In the genomic region with DNA sequence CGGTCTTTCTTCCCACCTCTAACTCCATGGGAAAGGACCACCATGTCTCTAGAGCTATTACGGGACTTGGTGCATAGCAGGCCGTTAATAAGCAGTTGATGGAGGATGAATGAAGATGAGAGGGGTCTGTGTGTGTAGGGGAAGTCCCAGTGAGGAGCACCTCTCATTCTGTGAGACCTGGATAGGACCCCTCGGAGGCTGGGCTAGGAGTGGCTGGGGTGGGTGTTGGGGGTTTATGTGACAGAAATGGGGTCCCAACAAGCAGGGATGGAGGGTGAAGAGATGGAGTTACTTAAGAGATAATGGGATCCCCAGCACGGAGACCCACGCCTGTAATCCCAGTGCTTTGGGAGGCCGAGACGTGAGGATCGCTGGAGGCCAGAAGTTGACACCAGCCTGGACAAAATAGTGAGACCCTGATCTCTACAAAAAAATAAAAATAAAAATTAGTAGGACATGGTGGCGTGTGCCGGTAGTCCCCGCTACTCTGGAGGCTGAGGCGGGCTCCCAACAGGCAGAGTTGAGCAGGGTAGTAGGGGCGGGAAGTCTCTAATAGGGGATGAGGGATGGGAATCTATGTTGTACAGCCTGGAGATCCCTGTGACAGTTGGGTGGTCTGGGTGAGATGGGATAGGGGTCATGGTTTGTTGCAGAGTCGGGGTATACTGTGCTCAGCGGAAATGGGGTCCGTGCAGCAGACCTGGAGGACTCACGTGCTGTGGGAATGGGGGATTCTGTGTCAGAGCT, we compare ENCODE assay signal across 8 cellular contexts. TPM values are rescaled to one million over a fixed set of nuclear protein-coding genes. Genes with fewer than 3 reads are reported as not detected.
DNase-seq lines count a peak whose midpoint lies in the region; ATAC-seq and TF ChIP-seq lines count a peak whose summit lies in the region.

No MANE protein-coding gene starts in this region.

- POLR2A ChIA-PET in activated CD8-positive, alpha-beta T cell treated with anti-CD3 and anti-CD28 coated beads for 36 hours (lab: Charles Lee) = interaction anchor here (1.3 to 2.5 kb wide), 5 partner anchors 11 to 80 kb away, joined by 3 to 27 read pairs (median 9); partner anchors contain the start of genes CHMP4B and PXMP4

- no peaks in the 10 kb centered on the region for H4K20me1 ChIP-seq in GM23338 (replicated peaks; ENCODE audit: insufficient read depth)

- H3F3A ChIP-seq in GM23338 (replicated peaks; ENCODE audit: low read depth) = peaks cover 6% of the 10 kb centered on the region; the same call in 1 of the 2 replicates

- H3K27me3 Mint-ChIP-seq in GM23338 (ENCODE audit: insufficient read depth, low read depth, poor library complexity) = peaks cover 24% of the 10 kb centered on the region
- no peaks in the 10 kb centered on the region for H3K27me3 Mint-ChIP-seq in activated CD8-positive, alpha-beta T cell treated with anti-CD3 and anti-CD28 coated beads for 36 hours

- H3K9me3 ChIP-seq in right atrium auricular region (peaks cover 0 to 5% of the 10 kb centered on the region in 2 donors), skeletal muscle tissue (ENCODE audit: control insufficient read depth in 3 of 3, low read length in 3 of 3) (no peaks in the 10 kb centered on the region)

- peaks cover 17% of the 10 kb centered on the region for H3K4me1 Mint-ChIP-seq in GM23338
- H3K4me1 Mint-ChIP-seq in activated CD8-positive, alpha-beta T cell treated with anti-CD3 and anti-CD28 coated beads for 36 hours (ENCODE audit: low read depth) = peaks cover 21% of the 10 kb centered on the region

- peak overlapping the region; percentile 81 for H3K4me2 ChIP-seq in GM23338

- peaks cover 6% of the 10 kb centered on the region for H3K36me3 Mint-ChIP-seq in GM23338 (ENCODE audit: low read depth)
- peaks cover 8% of the 10 kb centered on the region for H3K36me3 Mint-ChIP-seq in activated CD8-positive, alpha-beta T cell treated with anti-CD3 and anti-CD28 coated beads for 36 hours (ENCODE audit: low read depth)

- no peak overlapping the region; the same call in 1 of the 2 replicates for H3K27ac Mint-ChIP-seq in GM23338
- H3K27ac Mint-ChIP-seq in activated CD8-positive, alpha-beta T cell treated with anti-CD3 and anti-CD28 coated beads for 36 hours = peak overlapping the region; percentile 84

- H3K4me1 ChIP-seq in GM23338 (ENCODE audit: insufficient read depth) (peaks cover 17% of the 10 kb centered on the region; the same call in 1 of the 2 replicates), right atrium auricular region (peaks cover 0 to 22% of the 10 kb centered on the region in 2 donors), skeletal muscle tissue (ENCODE audit: control insufficient read depth in 3 of 3, insufficient read depth in 3 of 3, low read length in 3 of 3) (peaks cover 11 to 16% (median 13%) of the 10 kb centered on the region in 3 donors)

- no peaks in the 10 kb centered on the region for H3K9me2 ChIP-seq in GM23338 (ENCODE audit: insufficient read depth)

- DNase-seq in GM23338 (ENCODE audit: low spot score) (no peak), right atrium auricular region (ENCODE audit: low spot score) (no peak), NK-92 (lab: John Stamatoyannopoulos, UW; ENCODE audit: unreplicated experiment) (no peak), NCI-H2029 treated with DMSO at 0.1 percent for 48 hours (lab: John Stamatoyannopoulos, UW) (no peak)
- no peak for DNase-seq in activated CD8-positive, alpha-beta T cell treated with anti-CD3 and anti-CD28 coated beads for 36 hours
- no peak for DNase-seq in activated CD4-positive, alpha-beta T cell treated with anti-CD3 and anti-CD28 coated beads, Interleukin-2, amount 50 U/mL, for 48 hours

- H3K4me3 ChIP-seq in GM23338 (peak overlapping the region; percentile 55), right atrium auricular region (peak overlapping the region; percentile 49 to 65), skeletal muscle tissue (ENCODE audit: low read length in 3 of 3) (peak overlapping the region; percentile 73 to 83 (median 81))

- H3K9ac ChIP-seq in skeletal muscle tissue (ENCODE audit: low read depth in 1 of 3, low read length in 3 of 3) = peak overlapping the region; percentile 68 to 81 (median 74)

- H3K27ac ChIP-seq in GM23338 (ENCODE audit: low read depth) (no peak overlapping the region), right atrium auricular region (peak overlapping the region; percentile 86 to 87), skeletal muscle tissue (ENCODE audit: low read depth, low read length) (peak overlapping the region; percentile 78)

- H3K9me3 Mint-ChIP-seq in GM23338 = peaks cover 6% of the 10 kb centered on the region
- peaks cover 3% of the 10 kb centered on the region for H3K9me3 Mint-ChIP-seq in activated CD8-positive, alpha-beta T cell treated with anti-CD3 and anti-CD28 coated beads for 36 hours

- intact Hi-C loops in activated CD8-positive, alpha-beta T cell treated with anti-CD3 and anti-CD28 coated beads for 36 hours (cut with micrococcal nuclease) = loop anchor here (5.0 kb wide), 2 partner anchors 44 to 64 kb away; partner anchors contain the start of genes ACTL10 and E2F1

- H2AFZ ChIP-seq in GM23338 = peak overlapping the region; percentile 100

- peak overlapping the region; percentile 72 for H3K4me3 Mint-ChIP-seq in GM23338
- peak overlapping the region; percentile 79 for H3K4me3 Mint-ChIP-seq in activated CD8-positive, alpha-beta T cell treated with anti-CD3 and anti-CD28 coated beads for 36 hours

- CTCF ChIA-PET in activated CD8-positive, alpha-beta T cell treated with anti-CD3 and anti-CD28 coated beads for 36 hours (lab: Charles Lee) = interaction anchor here (0.6 to 2.5 kb wide), 4 partner anchors 8 to 63 kb away, joined by 3 to 24 read pairs (median 8); partner anchors contain the start of genes ACTL10 and PXMP4

- TF ChIP-seq CTCF in GM23338 (conservative IDR thresholded peaks at IDR 0.05; ENCODE audit: low read depth in 2 of 2) = no peak
- TF ChIP-seq CTCF in activated CD8-positive, alpha-beta T cell treated with anti-CD3 and anti-CD28 coated beads for 36 hours (IDR thresholded peaks at IDR 0.05) = no peak
- TF ChIP-seq CTCF in right atrium auricular region (IDR thresholded peaks at IDR 0.05) = no peak

- H3K27me3 ChIP-seq in GM23338 (ENCODE audit: insufficient read depth) (no peaks in the 10 kb centered on the region), right atrium auricular region (no peaks in the 10 kb centered on the region), skeletal muscle tissue (ENCODE audit: control insufficient read depth in 3 of 3, insufficient read depth in 3 of 3, low read length in 3 of 3) (no peaks in the 10 kb centered on the region)

- H3K36me3 ChIP-seq in GM23338 (ENCODE audit: insufficient read depth) (no peaks in the 10 kb centered on the region), right atrium auricular region (no peaks in the 10 kb centered on the region), skeletal muscle tissue (ENCODE audit: control insufficient read depth in 3 of 3, insufficient read depth in 3 of 3, low read length in 3 of 3) (no peaks in the 10 kb centered on the region)

- ATAC-seq in GM23338 (peak; percentile 5; the same call in 2 of the 3 replicates), GM19452 (IDR thresholded peaks at IDR 0.05; ENCODE audit: unreplicated experiment) (no peak)
- no peak for ATAC-seq in activated CD8-positive, alpha-beta T cell treated with anti-CD3 and anti-CD28 coated beads for 36 hours

- no peaks in the 10 kb centered on the region for H3K79me2 ChIP-seq in GM23338 (replicated peaks; ENCODE audit: insufficient read depth)

TF ChIP-seq in GM23338, 12 proteins besides CTCF, POLR2A, EP300 and RAD21 (continues in another document):
- TF ChIP-seq, protein P1, sequence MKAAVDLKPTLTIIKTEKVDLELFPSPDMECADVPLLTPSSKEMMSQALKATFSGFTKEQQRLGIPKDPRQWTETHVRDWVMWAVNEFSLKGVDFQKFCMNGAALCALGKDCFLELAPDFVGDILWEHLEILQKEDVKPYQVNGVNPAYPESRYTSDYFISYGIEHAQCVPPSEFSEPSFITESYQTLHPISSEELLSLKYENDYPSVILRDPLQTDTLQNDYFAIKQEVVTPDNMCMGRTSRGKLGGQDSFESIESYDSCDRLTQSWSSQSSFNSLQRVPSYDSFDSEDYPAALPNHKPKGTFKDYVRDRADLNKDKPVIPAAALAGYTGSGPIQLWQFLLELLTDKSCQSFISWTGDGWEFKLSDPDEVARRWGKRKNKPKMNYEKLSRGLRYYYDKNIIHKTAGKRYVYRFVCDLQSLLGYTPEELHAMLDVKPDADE (IDR thresholded peaks at IDR 0.05) = no peak
- TF ChIP-seq POLR2AphosphoS5 (IDR thresholded peaks at IDR 0.05; ENCODE audit: low read depth) (no peak), EZH2 (IDR thresholded peaks at IDR 0.05; ENCODE audit: low read depth, unreplicated experiment) (no peak), STAT1 (IDR thresholded peaks at IDR 0.05; ENCODE audit: unreplicated experiment) (no peak), JUNB (IDR thresholded peaks at IDR 0.05; ENCODE audit: unreplicated experiment) (no peak), NANOG (IDR thresholded peaks at IDR 0.05; ENCODE audit: borderline replicate concordance) (no peak), CREB1 (CRISPR knock-in tag; IDR thresholded peaks at IDR 0.05; ENCODE audit: low read depth) (no peak)

RNA-seq across cellular contexts. Expression of gene ZNF341, which starts 0.7 kb away (rescaled TPM):
- total RNA-seq in GM23338 (2014; rRNA removed; shearing (Covaris generic)) = 6.1 and 6.2 TPM in 2 replicates
- 3.6 and 4.3 TPM in 2 replicates for polyA plus RNA-seq in GM23338 (2016; fragmentation: Nextera tagmentation; extraction: Ambion mirVana)
- 1 to 10 TPM; 4.3 to 5.0 TPM for total RNA-seq in activated CD8-positive, alpha-beta T cell treated with anti-CD3 and anti-CD28 coated beads for 36 hours
- total RNA-seq in right atrium auricular region (1 to 10 TPM; 1.0 to 1.8 TPM), skeletal muscle tissue (1.0 TPM)

RNA-seq across cellular contexts. Expression of gene PXMP4, which starts 11.0 kb away (rescaled TPM):
- 0.39 and 1.2 TPM in 2 replicates for total RNA-seq in GM23338 (2014; rRNA removed; shearing (Covaris generic))
- polyA plus RNA-seq in GM23338 (2016; fragmentation: Nextera tagmentation; extraction: Ambion mirVana) = 2.7 and 3.5 TPM in 2 replicates
- total RNA-seq in activated CD8-positive, alpha-beta T cell treated with anti-CD3 and anti-CD28 coated beads for 36 hours = 1 to 10 TPM; 6.9 to 7.3 TPM
- total RNA-seq in right atrium auricular region (1 to 10 TPM; 4.5 to 9.8 TPM), skeletal muscle tissue (7.3 TPM)

RNA-seq across cellular contexts. Expression of gene E2F1, which starts 44.9 kb away (rescaled TPM):
- 42.6 and 45.0 TPM in 2 replicates for total RNA-seq in GM23338 (2014; rRNA removed; shearing (Covaris generic))
- 12.1 and 13.9 TPM in 2 replicates for polyA plus RNA-seq in GM23338 (2016; fragmentation: Nextera tagmentation; extraction: Ambion mirVana)
- total RNA-seq in activated CD8-positive, alpha-beta T cell treated with anti-CD3 and anti-CD28 coated beads for 36 hours = 10 to 100 TPM; 71.2 to 72.0 TPM
- total RNA-seq in right atrium auricular region = under 1 TPM; 0.31 to 0.33 TPM
- total RNA-seq in skeletal muscle tissue = 5.2 TPM

RNA-seq across cellular contexts. Expression of gene NECAB3, which starts 56.9 kb away (rescaled TPM):
- total RNA-seq in GM23338 (2014; rRNA removed; shearing (Covaris generic)) = 28.4 TPM in 2 replicates
- polyA plus RNA-seq in GM23338 (2016; fragmentation: Nextera tagmentation; extraction: Ambion mirVana) = 8.5 and 13.4 TPM in 2 replicates
- 10 to 100 TPM; 13.7 to 16.0 TPM for total RNA-seq in activated CD8-positive, alpha-beta T cell treated with anti-CD3 and anti-CD28 coated beads for 36 hours
- total RNA-seq in right atrium auricular region (10 to 100 TPM; 81.7 to 88.4 TPM), skeletal muscle tissue (32.4 TPM)
